In genomic region chr2:489084-489483, GRCh38 we compare ENCODE assay signal across 25 cellular contexts.
"Had no signal": no experiment of that assay in that cellular context is flagged by ENCODE, and none has a peak within 500 bp of the region (broad histone marks: within the 10 kb centered on the region; RNA-seq: fewer than 3 reads in every experiment).

No MANE protein-coding gene starts in this region.

- ATAC-seq: gastrocnemius medialis; psoas muscle; sciatic nerve; stimulated activated memory B cell treated with anti-CD40 and anti-IgM and Interleukin-4, amounts not matched to agents 10 μg/mL and 1 μg/mL and 100 μg/mL, for 72 hours had no signal

- H3K9me3 Mint-ChIP-seq: memory B cell; mesothelial cell of epicardium; natural killer cell; neural crest cell; stimulated activated memory B cell treated with anti-CD40 and anti-IgM and Interleukin-4, amounts not matched to agents 10 μg/mL and 1 μg/mL and 100 μg/mL, for 72 hours; stimulated activated naive CD8-positive, alpha-beta T cell treated with anti-CD3 and anti-CD28 coated beads, Interleukin-15, Interleukin-2, amounts not matched to agents 100 ng/mL and 50 ng/mL, for 24 hours had no signal

- H2AFZ ChIP-seq: parathyroid adenoma had no signal

- H3K27ac Mint-ChIP-seq: memory B cell; mesothelial cell of epicardium; natural killer cell; stimulated activated memory B cell treated with anti-CD40 and anti-IgM and Interleukin-4, amounts not matched to agents 10 μg/mL and 1 μg/mL and 100 μg/mL, for 72 hours; stimulated activated naive CD8-positive, alpha-beta T cell treated with anti-CD3 and anti-CD28 coated beads, Interleukin-15, Interleukin-2, amounts not matched to agents 100 ng/mL and 50 ng/mL, for 24 hours had no signal

- H3K4me3 ChIP-seq: colonic mucosa, esophagus muscularis mucosa, gastrocnemius medialis, left ventricle myocardium inferior, lower lobe of right lung, psoas muscle, spleen, tibial nerve had no signal

- FAIRE-seq: endometrium had no signal

- H3K4me3 Mint-ChIP-seq: memory B cell; mesothelial cell of epicardium; natural killer cell; neural crest cell; stimulated activated memory B cell treated with anti-CD40 and anti-IgM and Interleukin-4, amounts not matched to agents 10 μg/mL and 1 μg/mL and 100 μg/mL, for 72 hours; stimulated activated naive CD8-positive, alpha-beta T cell treated with anti-CD3 and anti-CD28 coated beads, Interleukin-15, Interleukin-2, amounts not matched to agents 100 ng/mL and 50 ng/mL, for 24 hours had no signal

- H3K9me3 ChIP-seq: colonic mucosa, esophagus muscularis mucosa, gastrocnemius medialis, left ventricle myocardium inferior, lower lobe of right lung, psoas muscle, spleen, tibial nerve had no signal

- H3K4me1 ChIP-seq: colonic mucosa, esophagus muscularis mucosa, gastrocnemius medialis, left ventricle myocardium inferior, lower lobe of right lung, parathyroid adenoma, psoas muscle, spleen, tibial nerve had no signal

- H3K27ac ChIP-seq: colonic mucosa, epithelial cell of prostate, esophagus muscularis mucosa, gastrocnemius medialis, left ventricle myocardium inferior, lower lobe of right lung, parathyroid adenoma, psoas muscle, spleen, tibial nerve had no signal

- DNase-seq: colonic mucosa; effector CD8-positive, alpha-beta T cell; gastrocnemius medialis; islet precursor cell; left ventricle myocardium inferior; lower lobe of right lung; natural killer cell; occipital lobe; psoas muscle; retina; spleen; stimulated activated CD4-positive, alpha-beta T cell treated with anti-CD3 and anti-CD28 coated beads, Interleukin-15, amount 100 ng/mL, for 24 hours; stimulated activated CD4-positive, alpha-beta T cell treated with anti-CD3 and anti-CD28 coated beads, Interleukin-1b, Interleukin-23, amount 100 ng/mL, for 48 hours; stimulated activated CD4-positive, alpha-beta T cell treated with anti-CD3 and anti-CD28 coated beads, Interleukin-4, amount 100 ng/mL, for 24 hours had no signal

- H3K79me2 ChIP-seq: parathyroid adenoma had no signal

- H3K27me3 ChIP-seq: colonic mucosa, gastrocnemius medialis, tibial nerve had no signal

- H3K4me1 Mint-ChIP-seq: natural killer cell; neural crest cell; stimulated activated memory B cell treated with anti-CD40 and anti-IgM and Interleukin-4, amounts not matched to agents 10 μg/mL and 1 μg/mL and 100 μg/mL, for 72 hours had no signal

- H3K36me3 Mint-ChIP-seq: mesothelial cell of epicardium; natural killer cell; stimulated activated memory B cell treated with anti-CD40 and anti-IgM and Interleukin-4, amounts not matched to agents 10 μg/mL and 1 μg/mL and 100 μg/mL, for 72 hours had no signal

- H3K36me3 ChIP-seq: colonic mucosa, esophagus muscularis mucosa, gastrocnemius medialis, left ventricle myocardium inferior, lower lobe of right lung, spleen, tibial nerve had no signal

- H3K9ac ChIP-seq: parathyroid adenoma had no signal
